ENCODE assay signal across 8 cellular contexts in the genomic region with DNA sequence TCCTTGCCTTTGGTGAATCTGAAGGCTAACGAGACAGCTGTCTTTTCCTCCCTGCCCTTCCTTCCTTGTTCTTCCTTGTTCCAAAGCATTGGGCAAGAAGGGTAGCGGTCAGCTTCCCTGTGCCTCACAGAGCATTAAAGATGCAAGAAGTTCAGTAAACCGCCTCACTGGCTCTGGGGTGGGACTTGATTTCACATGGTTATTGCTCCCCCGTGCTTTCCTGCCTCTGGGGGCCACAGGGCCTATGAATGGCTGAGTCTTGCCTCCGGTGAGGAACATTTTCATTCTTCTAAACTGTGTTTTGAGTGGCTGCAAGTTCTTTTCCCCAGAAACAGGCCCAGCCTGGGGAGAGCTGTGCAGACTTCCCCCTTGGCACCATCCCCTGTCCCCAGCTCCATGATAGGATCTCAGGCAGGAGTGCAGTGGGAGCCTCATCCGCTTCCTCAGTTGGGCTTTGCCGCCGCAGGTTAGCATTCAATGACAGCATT. TPM values are rescaled to one million over a fixed set of nuclear protein-coding genes. Genes with fewer than 3 reads are reported as not detected.
A peak's percentile ranks its signal among the peaks of the same experiment; 100 is the strongest.
DNase-seq lines count a peak whose midpoint lies in the region; ATAC-seq and TF ChIP-seq lines count a peak whose summit lies in the region.

No MANE protein-coding gene starts in this region.

- BruUV-seq in Calu3 (replicated peaks; lab: Mats Ljungman, UMichigan) (no TSS peak), Panc1 (replicated peaks; lab: Mats Ljungman, UMichigan) (no TSS peak)

- TF ChIP-seq POLR2A in GM18505 (IDR thresholded peaks at IDR 0.05; ENCODE audit: borderline replicate concordance, extremely low read depth, insufficient read depth, insufficient read length) = no peak

- DNase-seq in Calu3 = no peak
- no peak for DNase-seq in Panc1 (ENCODE audit: low read depth, low spot score)
- DNase-seq in epithelial cell of proximal tubule (ENCODE audit: low read depth) = no peak
- DNase-seq in naive thymus-derived CD8-positive, alpha-beta T cell = peak in 1 of 10 donors; percentile 26
- DNase-seq in stimulated activated naive CD4-positive, alpha-beta T cell treated with Interleukin-2 at 50 U/mL for 16 hours (lab: John Stamatoyannopoulos, UW) = no peak
- DNase-seq in DMS153 treated with DMSO at 0.1 percent for 48 hours (lab: John Stamatoyannopoulos, UW; ENCODE audit: unreplicated experiment) = no peak
- no peak for DNase-seq in NCI-H1092 (lab: John Stamatoyannopoulos, UW)

- H3K27me3 ChIP-seq in Panc1 (ENCODE audit: control insufficient read depth, insufficient read depth, low read length) = peaks cover 4% of the 10 kb centered on the region; the same call in 1 of the 2 replicates

- peaks cover 24% of the 10 kb centered on the region for H3K36me3 Mint-ChIP-seq in Calu3 (ENCODE audit: insufficient read depth, unreplicated experiment)
- H3K36me3 Mint-ChIP-seq in naive thymus-derived CD8-positive, alpha-beta T cell = no peaks in the 10 kb centered on the region

- intact Hi-C loops in Calu3 (cut with micrococcal nuclease; ENCODE audit: unreplicated experiment) (no loop called here), Panc1 (cut with micrococcal nuclease; ENCODE audit: unreplicated experiment) (no loop called here)

- no peaks in the 10 kb centered on the region; the same call in 1 of the 2 replicates for H3K36me3 ChIP-seq in Panc1 (ENCODE audit: control insufficient read depth, insufficient read depth, low read length)

- H3K4me3 ChIP-seq in Panc1 (ENCODE audit: low read depth in 2 of 2, low read length in 2 of 2) (peak overlapping the region; percentile 51 to 57), epithelial cell of proximal tubule (ENCODE audit: low read depth, low read length) (peak overlapping the region; percentile 86)

- in situ Hi-C loops in Panc1 (cut with HindIII; ENCODE audit: low pct_unique_long_range_greater_than_20kb, low sequenced_read_pairs) = no loop called here

- H3K4me1 Mint-ChIP-seq in Calu3 (ENCODE audit: low read depth, unreplicated experiment) = peaks cover 17% of the 10 kb centered on the region
- H3K4me1 Mint-ChIP-seq in naive thymus-derived CD8-positive, alpha-beta T cell = peaks cover 37 to 82% (median 77%) of the 10 kb centered on the region in 4 donors

- ATAC-seq in Panc1 (no peak), GM18505 (IDR thresholded peaks at IDR 0.05; ENCODE audit: unreplicated experiment) (no peak)
- ATAC-seq in naive thymus-derived CD8-positive, alpha-beta T cell = no peak

- CTCF ChIA-PET in Calu3 (lab: Charles Lee) = interaction anchor here (0.6 to 0.8 kb wide), 2 partner anchors 92 to 1492 kb away, joined by 3 to 4 read pairs; no protein-coding TSS in a partner anchor
- CTCF ChIA-PET in Panc1 (lab: Charles Lee) = interaction anchor here (0.6 kb wide), 1 partner anchor 9 kb away, joined by 4 read pairs; no protein-coding TSS in a partner anchor

- peaks cover 18% of the 10 kb centered on the region for H3K27me3 Mint-ChIP-seq in Calu3 (ENCODE audit: unreplicated experiment)
- no peaks in the 10 kb centered on the region for H3K27me3 Mint-ChIP-seq in naive thymus-derived CD8-positive, alpha-beta T cell

- POLR2A ChIA-PET in Panc1 (lab: Charles Lee) = no interaction called here
- POLR2A ChIA-PET in naive thymus-derived CD8-positive, alpha-beta T cell (lab: Charles Lee) = interaction anchor here (0.9 to 7.7 kb wide), 13 partner anchors 9 to 109 kb away, joined by 3 to 104 read pairs (median 5); no protein-coding TSS in a partner anchor

- no peaks in the 10 kb centered on the region for H3K9me3 ChIP-seq in Panc1 (ENCODE audit: control insufficient read depth, insufficient read depth, low read depth, low read length)

- TF ChIP-seq CTCF in Calu3 (IDR thresholded peaks at IDR 0.05; ENCODE audit: unreplicated experiment) (no peak), Panc1 (IDR thresholded peaks at IDR 0.05) (no peak), epithelial cell of proximal tubule (conservative IDR thresholded peaks at IDR 0.05; ENCODE audit: low read depth, low read length) (no peak)

- H3K27ac ChIP-seq in Panc1 (ENCODE audit: low read length) = no peak overlapping the region

- H3K4me3 Mint-ChIP-seq in Calu3 (ENCODE audit: low read depth, unreplicated experiment) = peak overlapping the region; percentile 73
- peak overlapping the region; percentile 88 to 97 (median 92) for H3K4me3 Mint-ChIP-seq in naive thymus-derived CD8-positive, alpha-beta T cell

- no peak overlapping the region for H3K27ac Mint-ChIP-seq in Calu3 (ENCODE audit: unreplicated experiment)
- peak overlapping the region; percentile 66 to 96 (median 92) for H3K27ac Mint-ChIP-seq in naive thymus-derived CD8-positive, alpha-beta T cell

- H3K4me1 ChIP-seq in Panc1 (ENCODE audit: control insufficient read depth, insufficient read depth, low read length) = peaks cover 9% of the 10 kb centered on the region

- H3K9me3 Mint-ChIP-seq in Calu3 (ENCODE audit: low read depth, unreplicated experiment) = no peaks in the 10 kb centered on the region
- H3K9me3 Mint-ChIP-seq in naive thymus-derived CD8-positive, alpha-beta T cell = no peaks in the 10 kb centered on the region

RNA-seq across cellular contexts. Expression of a gene that starts 1.5 kb away (rescaled TPM):
- total RNA-seq in Calu3 (2022) (2.3 and 4.1 TPM in 2 replicates), Panc1 (2021; ENCODE audit: unreplicated experiment) (1.1 TPM), epithelial cell of proximal tubule (2.5 and 6.4 TPM in 2 replicates)
- 1.4 TPM for polyA plus RNA-seq in Panc1 (2012; ENCODE audit: insufficient read length)
- 10 to 100 TPM; 73.5 to 75.0 TPM for total RNA-seq in naive thymus-derived CD8-positive, alpha-beta T cell
- 10 to 100 TPM; 22.0 to 28.7 (median 25.2) TPM for polyA plus RNA-seq in naive thymus-derived CD8-positive, alpha-beta T cell

Comparison
In these comparisons a context has a peak if more than half of its experiments do, and no peak if none do; other contexts are left out.
1. RNA of a gene that starts 1.5 kb away (total RNA-seq): 73.5 to 75.0 TPM in naive thymus-derived CD8-positive, alpha-beta T cell; 2.5 to 6.4 TPM in epithelial cell of proximal tubule, 2.3 to 4.1 TPM in Calu3 and 1.1 TPM in Panc1 (single experiment); every median in the first group is over 10 times any median in the second.